ENCODE assay signal across 8 cellular contexts in the genomic region with DNA sequence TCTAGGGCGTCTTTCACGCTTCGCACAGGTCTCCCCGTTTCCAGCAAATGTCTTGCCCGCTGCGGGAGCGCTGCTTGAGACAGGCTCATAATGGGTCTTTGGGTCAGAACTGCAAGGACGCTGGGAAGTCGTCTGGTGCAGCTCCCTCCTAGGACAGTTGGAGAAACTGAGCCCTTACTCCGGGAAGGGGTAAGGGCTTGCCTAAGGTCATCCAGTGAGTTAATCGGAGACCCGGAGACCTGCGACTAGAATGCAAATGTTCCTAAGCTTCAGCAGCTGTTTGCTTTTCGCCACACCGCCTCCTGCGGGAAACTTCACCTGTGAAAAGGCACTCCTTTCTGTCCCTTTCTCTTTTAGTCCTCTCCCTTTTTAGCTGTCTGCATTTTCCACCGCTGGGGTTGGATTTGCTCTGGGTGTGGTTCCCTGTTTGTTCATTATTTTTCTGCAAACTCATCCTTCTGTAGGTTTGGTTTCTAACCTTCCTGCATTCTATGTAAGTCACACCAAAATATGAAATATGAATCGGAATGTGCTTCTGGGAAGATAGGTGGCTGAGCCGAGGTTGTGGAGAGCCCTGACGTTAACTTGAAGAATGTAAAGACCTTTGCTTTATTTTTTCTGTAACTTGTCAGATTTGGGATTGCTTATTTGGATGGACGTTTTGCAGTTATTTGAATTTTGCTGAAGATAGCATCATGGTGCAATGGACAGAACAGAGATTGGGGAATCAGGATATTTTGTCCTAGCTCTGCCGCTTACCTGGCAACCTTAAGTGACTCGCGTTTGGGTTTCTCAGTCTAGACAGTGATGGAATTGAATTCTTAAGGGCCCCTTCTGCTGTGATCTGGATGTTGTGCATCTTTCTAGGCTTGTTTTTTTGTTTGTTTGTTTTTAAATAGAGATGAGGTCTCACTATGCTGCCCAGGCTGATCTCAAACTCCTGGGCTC. TPM values are rescaled to one million over a fixed set of nuclear protein-coding genes. Genes with fewer than 3 reads are reported as not detected.
DNase-seq lines count a peak whose midpoint lies in the region; ATAC-seq and TF ChIP-seq lines count a peak whose summit lies in the region.

No MANE protein-coding gene starts in this region.

- no peaks in the 10 kb centered on the region for H3K9me3 Mint-ChIP-seq in stimulated activated memory B cell treated with anti-CD40 and anti-IgM and Interleukin-4, amounts not matched to agents 10 μg/mL and 1 μg/mL and 100 μg/mL, for 72 hours

- ATAC-seq in HG03354 (IDR thresholded peaks at IDR 0.05; ENCODE audit: poor library complexity, severe bottlenecking, unreplicated experiment) (peak; percentile 11), left lobe of liver (peak; percentile 51)
- no peak for ATAC-seq in stimulated activated memory B cell treated with anti-CD40 and anti-IgM and Interleukin-4, amounts not matched to agents 10 μg/mL and 1 μg/mL and 100 μg/mL, for 72 hours

- H3K4me1 Mint-ChIP-seq in stimulated activated memory B cell treated with anti-CD40 and anti-IgM and Interleukin-4, amounts not matched to agents 10 μg/mL and 1 μg/mL and 100 μg/mL, for 72 hours, result peaks cover 41% of the 10 kb centered on the region

- peak; percentile 9 for TF ChIP-seq CTCF in cardiac fibroblast (IDR thresholded peaks at IDR 0.05; ENCODE audit: low read depth, low read length)

- no peaks in the 10 kb centered on the region for H3K36me3 ChIP-seq in SK-N-MC (ENCODE audit: insufficient read depth, low read length)

- DNase-seq in activated CD8-positive, alpha-beta memory T cell treated with anti-CD3 and anti-CD28 coated beads for 48 hours (ENCODE audit: low read depth in 2 of 3, low spot score in 2 of 3), result peak in 2 of 3 experiments; percentile 3 to 15
- no peak for DNase-seq in activated CD8-positive, alpha-beta memory T cell treated with anti-CD3 and anti-CD28 coated beads, Interleukin-2, amount 50 U/mL, for 48 hours
- DNase-seq in SK-N-MC (ENCODE audit: low read depth, low spot score) (no peak), cardiac fibroblast (ENCODE audit: low read depth in 2 of 2) (peak in 1 of 2 donors; percentile 18), left lobe of liver (ENCODE audit: low spot score) (peak; percentile 52), DMS153 treated with DMSO at 0.1 percent for 48 hours (lab: John Stamatoyannopoulos, UW; ENCODE audit: unreplicated experiment) (no peak)

- peak overlapping the region; percentile 77 for H3K9ac ChIP-seq in SK-N-MC (ENCODE audit: insufficient read length)

- no peak overlapping the region for H3K27ac ChIP-seq in SK-N-MC

- H3K4me3 Mint-ChIP-seq in stimulated activated memory B cell treated with anti-CD40 and anti-IgM and Interleukin-4, amounts not matched to agents 10 μg/mL and 1 μg/mL and 100 μg/mL, for 72 hours, result peak overlapping the region; percentile 94

- no peaks in the 10 kb centered on the region for H3K9me3 ChIP-seq in SK-N-MC (ENCODE audit: low read depth, low read length)

- peaks cover 10% of the 10 kb centered on the region for H3K27me3 Mint-ChIP-seq in stimulated activated memory B cell treated with anti-CD40 and anti-IgM and Interleukin-4, amounts not matched to agents 10 μg/mL and 1 μg/mL and 100 μg/mL, for 72 hours

- H3K4me3 ChIP-seq in SK-N-MC, result peak overlapping the region; percentile 96
- peak overlapping the region; percentile 89 to 95 for H3K4me3 ChIP-seq in cardiac fibroblast (replicated peaks in 1 of 2; ENCODE audit: low read depth in 2 of 2, low read length in 2 of 2)

- H3K36me3 Mint-ChIP-seq in stimulated activated memory B cell treated with anti-CD40 and anti-IgM and Interleukin-4, amounts not matched to agents 10 μg/mL and 1 μg/mL and 100 μg/mL, for 72 hours, result peaks cover 8% of the 10 kb centered on the region

- H3K27ac Mint-ChIP-seq in stimulated activated memory B cell treated with anti-CD40 and anti-IgM and Interleukin-4, amounts not matched to agents 10 μg/mL and 1 μg/mL and 100 μg/mL, for 72 hours, result peak overlapping the region; percentile 82

RNA-seq across cellular contexts. Expression of a gene that starts 0.9 kb away (rescaled TPM):
- total RNA-seq in left lobe of liver, result 3.2 TPM

Comparison
In these comparisons a context has a peak if more than half of its experiments do, and no peak if none do; other contexts are left out.
1. DNase-seq: peak in activated CD8-positive, alpha-beta memory T cell treated with anti-CD3 and anti-CD28 coated beads for 48 hours (2 of 3) and left lobe of liver (single experiment); none in activated CD8-positive, alpha-beta memory T cell treated with anti-CD3 and anti-CD28 coated beads, Interleukin-2, amount 50 U/mL, for 48 hours (single experiment), SK-N-MC (single experiment) and DMS153 treated with DMSO at 0.1 percent for 48 hours (single experiment).